ENCODE assay signal across 2 cellular contexts in the genomic region with DNA sequence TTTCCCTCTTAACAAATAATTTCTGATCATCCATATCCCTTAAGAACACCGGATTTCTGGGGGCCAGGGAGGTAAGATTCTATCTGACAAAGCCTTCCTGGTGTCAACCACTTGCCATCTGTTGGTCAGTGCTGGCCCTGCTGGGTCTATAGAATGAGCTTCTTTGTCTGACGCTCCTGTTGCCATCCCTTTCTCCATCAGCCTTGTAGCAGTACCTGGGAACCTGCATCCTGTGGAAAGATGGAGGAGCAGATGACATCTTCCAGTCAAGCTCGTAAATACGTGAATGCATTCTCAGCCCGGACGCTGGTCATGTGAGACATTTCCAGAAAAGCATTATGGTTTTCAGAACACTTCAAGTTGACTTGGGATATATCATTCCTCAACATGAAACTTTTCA.
TF ChIP-seq lines count a peak whose summit lies in the region.

No MANE protein-coding gene starts in this region.

TF ChIP-seq in K562, 482 proteins besides CTCF, POLR2A, EP300 and RAD21:
- TF ChIP-seq ZNF311 (CRISPR knock-in tag; IDR thresholded peaks at IDR 0.05): peak; percentile 77
- TF ChIP-seq SMAD3 (CRISPR knock-in tag; conservative IDR thresholded peaks at IDR 0.05): 0 out of 2 replicates have a peak, but pooled peaks have one; percentile 25
- TF ChIP-seq KLF6 (CRISPR knock-in tag; IDR thresholded peaks at IDR 0.05; ENCODE audit: borderline replicate concordance): peak; percentile 50; the same call in 1 of the 2 replicates
- TF ChIP-seq, protein P1, sequence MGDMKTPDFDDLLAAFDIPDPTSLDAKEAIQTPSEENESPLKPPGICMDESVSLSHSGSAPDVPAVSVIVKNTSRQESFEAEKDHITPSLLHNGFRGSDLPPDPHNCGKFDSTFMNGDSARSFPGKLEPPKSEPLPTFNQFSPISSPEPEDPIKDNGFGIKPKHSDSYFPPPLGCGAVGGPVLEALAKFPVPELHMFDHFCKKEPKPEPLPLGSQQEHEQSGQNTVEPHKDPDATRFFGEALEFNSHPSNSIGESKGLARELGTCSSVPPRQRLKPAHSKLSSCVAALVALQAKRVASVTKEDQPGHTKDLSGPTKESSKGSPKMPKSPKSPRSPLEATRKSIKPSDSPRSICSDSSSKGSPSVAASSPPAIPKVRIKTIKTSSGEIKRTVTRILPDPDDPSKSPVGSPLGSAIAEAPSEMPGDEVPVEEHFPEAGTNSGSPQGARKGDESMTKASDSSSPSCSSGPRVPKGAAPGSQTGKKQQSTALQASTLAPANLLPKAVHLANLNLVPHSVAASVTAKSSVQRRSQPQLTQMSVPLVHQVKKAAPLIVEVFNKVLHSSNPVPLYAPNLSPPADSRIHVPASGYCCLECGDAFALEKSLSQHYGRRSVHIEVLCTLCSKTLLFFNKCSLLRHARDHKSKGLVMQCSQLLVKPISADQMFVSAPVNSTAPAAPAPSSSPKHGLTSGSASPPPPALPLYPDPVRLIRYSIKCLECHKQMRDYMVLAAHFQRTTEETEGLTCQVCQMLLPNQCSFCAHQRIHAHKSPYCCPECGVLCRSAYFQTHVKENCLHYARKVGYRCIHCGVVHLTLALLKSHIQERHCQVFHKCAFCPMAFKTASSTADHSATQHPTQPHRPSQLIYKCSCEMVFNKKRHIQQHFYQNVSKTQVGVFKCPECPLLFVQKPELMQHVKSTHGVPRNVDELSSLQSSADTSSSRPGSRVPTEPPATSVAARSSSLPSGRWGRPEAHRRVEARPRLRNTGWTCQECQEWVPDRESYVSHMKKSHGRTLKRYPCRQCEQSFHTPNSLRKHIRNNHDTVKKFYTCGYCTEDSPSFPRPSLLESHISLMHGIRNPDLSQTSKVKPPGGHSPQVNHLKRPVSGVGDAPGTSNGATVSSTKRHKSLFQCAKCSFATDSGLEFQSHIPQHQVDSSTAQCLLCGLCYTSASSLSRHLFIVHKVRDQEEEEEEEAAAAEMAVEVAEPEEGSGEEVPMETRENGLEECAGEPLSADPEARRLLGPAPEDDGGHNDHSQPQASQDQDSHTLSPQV (IDR thresholded peaks at IDR 0.05): peak; percentile 64; the same call in 1 of the 2 replicates
- TF ChIP-seq MECOM (CRISPR knock-in tag; IDR thresholded peaks at IDR 0.05): peak; percentile 17; the same call in 1 of the 2 replicates
- 0 out of 2 replicates have a peak, but pooled peaks have one; percentile 46 for TF ChIP-seq RUNX1 (IDR thresholded peaks at IDR 0.05; ENCODE audit: low read depth)
- no peak for TF ChIP-seq CTBP1 (IDR thresholded peaks at IDR 0.05; ENCODE audit: borderline replicate concordance)
- TF ChIP-seq, protein P2, sequence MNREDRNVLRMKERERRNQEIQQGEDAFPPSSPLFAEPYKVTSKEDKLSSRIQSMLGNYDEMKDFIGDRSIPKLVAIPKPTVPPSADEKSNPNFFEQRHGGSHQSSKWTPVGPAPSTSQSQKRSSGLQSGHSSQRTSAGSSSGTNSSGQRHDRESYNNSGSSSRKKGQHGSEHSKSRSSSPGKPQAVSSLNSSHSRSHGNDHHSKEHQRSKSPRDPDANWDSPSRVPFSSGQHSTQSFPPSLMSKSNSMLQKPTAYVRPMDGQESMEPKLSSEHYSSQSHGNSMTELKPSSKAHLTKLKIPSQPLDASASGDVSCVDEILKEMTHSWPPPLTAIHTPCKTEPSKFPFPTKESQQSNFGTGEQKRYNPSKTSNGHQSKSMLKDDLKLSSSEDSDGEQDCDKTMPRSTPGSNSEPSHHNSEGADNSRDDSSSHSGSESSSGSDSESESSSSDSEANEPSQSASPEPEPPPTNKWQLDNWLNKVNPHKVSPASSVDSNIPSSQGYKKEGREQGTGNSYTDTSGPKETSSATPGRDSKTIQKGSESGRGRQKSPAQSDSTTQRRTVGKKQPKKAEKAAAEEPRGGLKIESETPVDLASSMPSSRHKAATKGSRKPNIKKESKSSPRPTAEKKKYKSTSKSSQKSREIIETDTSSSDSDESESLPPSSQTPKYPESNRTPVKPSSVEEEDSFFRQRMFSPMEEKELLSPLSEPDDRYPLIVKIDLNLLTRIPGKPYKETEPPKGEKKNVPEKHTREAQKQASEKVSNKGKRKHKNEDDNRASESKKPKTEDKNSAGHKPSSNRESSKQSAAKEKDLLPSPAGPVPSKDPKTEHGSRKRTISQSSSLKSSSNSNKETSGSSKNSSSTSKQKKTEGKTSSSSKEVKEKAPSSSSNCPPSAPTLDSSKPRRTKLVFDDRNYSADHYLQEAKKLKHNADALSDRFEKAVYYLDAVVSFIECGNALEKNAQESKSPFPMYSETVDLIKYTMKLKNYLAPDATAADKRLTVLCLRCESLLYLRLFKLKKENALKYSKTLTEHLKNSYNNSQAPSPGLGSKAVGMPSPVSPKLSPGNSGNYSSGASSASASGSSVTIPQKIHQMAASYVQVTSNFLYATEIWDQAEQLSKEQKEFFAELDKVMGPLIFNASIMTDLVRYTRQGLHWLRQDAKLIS (CRISPR knock-in tag; IDR thresholded peaks at IDR 0.05): no peak

TF ChIP-seq in GM12891, 5 proteins besides CTCF, POLR2A, EP300 and RAD21:
- TF ChIP-seq POLR2AphosphoS5 (IDR thresholded peaks at IDR 0.05; ENCODE audit: low read depth, low read length): no peak
- TF ChIP-seq POU2F2 (IDR thresholded peaks at IDR 0.05; ENCODE audit: low read depth, low read length): no peak
- no peak for TF ChIP-seq SPI1 (IDR thresholded peaks at IDR 0.05; ENCODE audit: low read depth, low read length)
- TF ChIP-seq PAX5 (IDR thresholded peaks at IDR 0.05; ENCODE audit: insufficient read depth, low read length, severe bottlenecking): no peak
- no peak for TF ChIP-seq TAF1 (IDR thresholded peaks at IDR 0.05; ENCODE audit: low read depth, low read length)
